In genomic region chr3:49013738-49014660, GRCh38 we compare ENCODE assay signal across 8 cellular contexts.
DNase-seq lines count a peak whose midpoint lies in the region; ATAC-seq lines count a peak whose summit lies in the region.

No MANE protein-coding gene starts in this region.

- peaks cover 62% of the 10 kb centered on the region for H3K4me1 Mint-ChIP-seq in stimulated activated memory B cell treated with anti-CD40 and anti-IgM and Interleukin-4, amounts not matched to agents 10 μg/mL and 1 μg/mL and 100 μg/mL, for 72 hours

- no peak overlapping the region for H3K27ac Mint-ChIP-seq in stimulated activated memory B cell treated with anti-CD40 and anti-IgM and Interleukin-4, amounts not matched to agents 10 μg/mL and 1 μg/mL and 100 μg/mL, for 72 hours

- peak; percentile 61 for ATAC-seq in stimulated activated memory B cell treated with anti-CD40 and anti-IgM and Interleukin-4, amounts not matched to agents 10 μg/mL and 1 μg/mL and 100 μg/mL, for 72 hours

- peaks cover 41% of the 10 kb centered on the region for H3K36me3 Mint-ChIP-seq in stimulated activated memory B cell treated with anti-CD40 and anti-IgM and Interleukin-4, amounts not matched to agents 10 μg/mL and 1 μg/mL and 100 μg/mL, for 72 hours

- H3K9me3 Mint-ChIP-seq in stimulated activated memory B cell treated with anti-CD40 and anti-IgM and Interleukin-4, amounts not matched to agents 10 μg/mL and 1 μg/mL and 100 μg/mL, for 72 hours: no peaks in the 10 kb centered on the region

- H3K4me3 Mint-ChIP-seq in stimulated activated memory B cell treated with anti-CD40 and anti-IgM and Interleukin-4, amounts not matched to agents 10 μg/mL and 1 μg/mL and 100 μg/mL, for 72 hours: no peak overlapping the region

- no peaks in the 10 kb centered on the region for H3K27me3 Mint-ChIP-seq in stimulated activated memory B cell treated with anti-CD40 and anti-IgM and Interleukin-4, amounts not matched to agents 10 μg/mL and 1 μg/mL and 100 μg/mL, for 72 hours

- DNase-seq in DMS 273 (lab: John Stamatoyannopoulos, UW; ENCODE audit: unreplicated experiment) (peak; percentile 60), DMS 273 treated with DMSO at 0.1 percent for 48 hours (lab: John Stamatoyannopoulos, UW) (no peak), HuH-7.5 (ENCODE audit: low spot score) (peak; percentile 79), hepatic stellate cell (ENCODE audit: low spot score) (peak; percentile 51), T1000 (lab: John Stamatoyannopoulos, UW) (no peak), NCI-H774 (lab: John Stamatoyannopoulos, UW) (no peak)
- DNase-seq in activated CD4-positive, alpha-beta T cell treated with anti-CD3 and anti-CD28 coated beads, Interleukin-2, amount 50 U/mL, for 48 hours: peak; percentile 57 to 63

Comparison
In these comparisons a context has a peak if more than half of its experiments do, and no peak if none do; other contexts are left out.
1. DNase-seq: peak in DMS 273 (single experiment), HuH-7.5 (single experiment), activated CD4-positive, alpha-beta T cell treated with anti-CD3 and anti-CD28 coated beads, Interleukin-2, amount 50 U/mL, for 48 hours (2 of 2) and hepatic stellate cell (single experiment); none in DMS 273 treated with DMSO at 0.1 percent for 48 hours (single experiment), T1000 (single experiment) and NCI-H774 (single experiment).